8 cellular contexts compared by ENCODE assay signal in the genomic region with DNA sequence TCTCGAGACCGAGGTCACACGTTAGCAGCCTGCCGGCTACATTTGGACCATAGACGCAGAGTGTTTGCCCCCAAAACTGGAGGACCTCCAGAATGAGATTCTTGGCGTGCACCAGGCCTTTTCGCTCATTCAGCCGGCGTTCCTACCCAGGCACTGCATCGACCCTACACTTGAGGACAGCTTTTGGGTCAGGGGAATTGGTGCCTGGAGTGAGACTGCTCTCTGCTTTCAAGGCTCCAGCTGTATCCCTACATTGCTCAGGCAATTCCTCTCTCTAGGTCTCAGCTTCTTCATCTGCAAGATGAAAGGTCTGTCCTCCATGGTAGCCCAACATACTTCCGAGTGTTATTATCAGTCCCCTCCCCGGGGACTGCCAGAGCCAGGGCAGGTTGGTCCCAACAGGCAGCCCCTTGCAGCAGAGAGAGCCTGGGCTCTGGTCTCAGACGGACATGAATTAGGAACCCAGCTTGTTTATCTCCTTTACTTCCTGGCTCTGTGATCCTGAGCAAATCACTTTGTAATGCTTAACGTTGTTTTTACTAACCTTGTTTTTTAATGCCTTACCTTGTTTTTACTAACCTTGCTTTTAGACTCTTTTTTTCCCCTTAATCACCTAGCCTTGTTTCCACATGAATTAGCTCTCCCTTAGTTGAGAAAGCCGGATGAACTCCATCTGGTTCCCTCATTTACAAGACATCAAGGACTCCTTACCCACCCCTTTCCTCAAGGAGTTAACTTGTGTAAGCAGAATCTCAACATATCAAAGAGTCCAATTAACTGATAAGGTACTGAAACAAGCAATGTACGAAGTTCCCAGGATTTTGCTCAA. TPM values are rescaled to one million over a fixed set of nuclear protein-coding genes. Genes with fewer than 3 reads are reported as not detected.
DNase-seq lines count a peak whose midpoint lies in the region; ATAC-seq and TF ChIP-seq lines count a peak whose summit lies in the region.

No MANE protein-coding gene starts in this region.

- no peaks in the 10 kb centered on the region for H3K9me3 ChIP-seq in RWPE2 (ENCODE audit: severe bottlenecking)

- H3K27me3 ChIP-seq in RWPE2 (ENCODE audit: insufficient read depth, poor library complexity, severe bottlenecking) = no peaks in the 10 kb centered on the region

- peaks cover 12% of the 10 kb centered on the region for H3K4me1 ChIP-seq in RWPE2 (ENCODE audit: insufficient read depth, poor library complexity, severe bottlenecking)

- H3K27ac ChIP-seq in RWPE2 (ENCODE audit: poor library complexity, severe bottlenecking) = peak overlapping the region; percentile 69

- DNase-seq in NCI-H1105 treated with DMSO at 0.1 percent for 48 hours (lab: John Stamatoyannopoulos, UW) = peak; percentile 47
- DNase-seq in NCI-H1105 (lab: John Stamatoyannopoulos, UW) = no peak
- no peak for DNase-seq in HFFc6
- DNase-seq in RWPE2 (ENCODE audit: low spot score) = no peak
- DNase-seq in epithelial cell of proximal tubule (ENCODE audit: low read depth) = no peak
- no peak for DNase-seq in neural crest cell (ENCODE audit: low read depth, low spot score)
- DNase-seq in H4 (ENCODE audit: low spot score) = no peak
- no peak for DNase-seq in SKM-1 (lab: John Stamatoyannopoulos, UW; ENCODE audit: unreplicated experiment)

- H3K27ac Mint-ChIP-seq in HFFc6 (peak overlapping the region; percentile 95), neural crest cell (ENCODE audit: unreplicated experiment) (peak overlapping the region; percentile 89)

- H3K4me3 Mint-ChIP-seq in HFFc6 (peak overlapping the region; percentile 90), neural crest cell (peak overlapping the region; percentile 92)

- H3K4me3 ChIP-seq in RWPE2 (ENCODE audit: severe bottlenecking) (peak overlapping the region; percentile 81), epithelial cell of proximal tubule (ENCODE audit: low read depth, low read length) (peak overlapping the region; percentile 66)

- ATAC-seq in RWPE2 (ENCODE audit: low read depth) = peak; percentile 38

- TF ChIP-seq CTCF in HFFc6 (IDR thresholded peaks at IDR 0.05) (no peak), RWPE2 (IDR thresholded peaks at IDR 0.05; ENCODE audit: poor library complexity, severe bottlenecking) (no peak), epithelial cell of proximal tubule (conservative IDR thresholded peaks at IDR 0.05; ENCODE audit: low read depth, low read length) (no peak), neural crest cell (conservative IDR thresholded peaks at IDR 0.05) (no peak)

- H3K27me3 Mint-ChIP-seq in HFFc6 (ENCODE audit: insufficient read depth) (no peaks in the 10 kb centered on the region), neural crest cell (ENCODE audit: low read depth) (no peaks in the 10 kb centered on the region)

- H3K9me3 Mint-ChIP-seq in HFFc6 (no peaks in the 10 kb centered on the region), neural crest cell (no peaks in the 10 kb centered on the region)

- peaks cover 16% of the 10 kb centered on the region for H3K36me3 Mint-ChIP-seq in HFFc6 (ENCODE audit: low read depth)
- peaks cover 5% of the 10 kb centered on the region for H3K36me3 Mint-ChIP-seq in neural crest cell (ENCODE audit: low read depth)

- peaks cover 34% of the 10 kb centered on the region for H3K36me3 ChIP-seq in RWPE2 (ENCODE audit: low read depth)

- H3K4me1 Mint-ChIP-seq in HFFc6 (ENCODE audit: low read depth) (peaks cover 29% of the 10 kb centered on the region), neural crest cell (peaks cover 20% of the 10 kb centered on the region)

RNA-seq across cellular contexts. Expression of a gene that starts 0.9 kb away (rescaled TPM):
- total RNA-seq in HFFc6 (2021; fragmentation: NEBNext Ultra II Directional; extraction: Animal tissue kit (Norgen Biotek cat#: 25700)) = 10 to 100 TPM; 15.0 to 21.0 (median 18.2) TPM
- 20.0 and 37.5 TPM in 2 replicates for total RNA-seq in epithelial cell of proximal tubule
- 27.6 and 31.4 TPM in 2 replicates for total RNA-seq in neural crest cell
- total RNA-seq in H4 (2014; rRNA removed; shearing (Covaris generic)) = 10.9 and 11.8 TPM in 2 replicates

RNA-seq across cellular contexts. Expression of a gene that starts 20.6 kb away (rescaled TPM):
- total RNA-seq in HFFc6 (2021; fragmentation: NEBNext Ultra II Directional; extraction: Animal tissue kit (Norgen Biotek cat#: 25700)) = 10 to 100 TPM; 77.4 to 87.9 (median 82.0) TPM
- 35.1 and 43.5 TPM in 2 replicates for total RNA-seq in epithelial cell of proximal tubule
- 32.0 and 34.0 TPM in 2 replicates for total RNA-seq in neural crest cell
- total RNA-seq in H4 (2014; rRNA removed; shearing (Covaris generic)) = 23.6 and 30.4 TPM in 2 replicates
